ENCODE assay signal across 1 cellular context in genomic region chr10:119207713-119208552, GRCh38.
A peak's percentile ranks its signal among the peaks of the same experiment; 100 is the strongest.
TF ChIP-seq lines count a peak whose summit lies in the region.

No MANE protein-coding gene starts in this region.

TF ChIP-seq in HepG2, 621 proteins besides CTCF, POLR2A, EP300 and RAD21 (continues in another document):
- TF ChIP-seq ZNF24 (IDR thresholded peaks at IDR 0.05) (no peak), MTA1 (CRISPR knock-in tag; IDR thresholded peaks at IDR 0.05; ENCODE audit: borderline replicate concordance) (peak; percentile 36; the same call in 1 of the 2 replicates), SPEN (CRISPR knock-in tag; IDR thresholded peaks at IDR 0.05; ENCODE audit: low read depth) (0 out of 2 replicates have a peak, but pooled peaks have one; percentile 38), ZNF724P (CRISPR knock-in tag; IDR thresholded peaks at IDR 0.05; ENCODE audit: borderline replicate concordance) (no peak), MIER2 (CRISPR knock-in tag; IDR thresholded peaks at IDR 0.05) (no peak), ZNF468 (CRISPR knock-in tag; IDR thresholded peaks at IDR 0.05) (no peak), MED13 (CRISPR knock-in tag; IDR thresholded peaks at IDR 0.05) (no peak), AFF4 (CRISPR knock-in tag; IDR thresholded peaks at IDR 0.05) (no peak), ZNF530 (CRISPR knock-in tag; IDR thresholded peaks at IDR 0.05; ENCODE audit: low read depth) (no peak), TCF7L2 (IDR thresholded peaks at IDR 0.05; ENCODE audit: low read depth, low read length) (no peak), NR2F2 (IDR thresholded peaks at IDR 0.05; ENCODE audit: borderline replicate concordance, low read depth) (no peak), PREB (CRISPR knock-in tag; IDR thresholded peaks at IDR 0.05) (no peak), RBFOX2 (IDR thresholded peaks at IDR 0.05; ENCODE audit: low read depth, low read length) (no peak), CENPX (CRISPR knock-in tag; IDR thresholded peaks at IDR 0.05) (no peak), HOXD1 (CRISPR knock-in tag; IDR thresholded peaks at IDR 0.05) (no peak), CREB3 (CRISPR knock-in tag; IDR thresholded peaks at IDR 0.05) (no peak), FOSL2 (CRISPR knock-in tag; IDR thresholded peaks at IDR 0.05) (no peak), ZNF350 (CRISPR knock-in tag; IDR thresholded peaks at IDR 0.05; ENCODE audit: borderline replicate concordance, low read depth) (no peak), SIN3A (IDR thresholded peaks at IDR 0.05; ENCODE audit: borderline replicate concordance, low read depth, low read length) (peak; percentile 36; the same call in 1 of the 2 replicates), ZNF460 (CRISPR knock-in tag; IDR thresholded peaks at IDR 0.05; ENCODE audit: borderline replicate concordance) (no peak), ZNF720 (CRISPR knock-in tag; IDR thresholded peaks at IDR 0.05) (no peak), ZFYVE20 (CRISPR knock-in tag; IDR thresholded peaks at IDR 0.05; ENCODE audit: borderline replicate concordance, low read depth) (no peak), ZNF784 (CRISPR knock-in tag; IDR thresholded peaks at IDR 0.05; ENCODE audit: borderline replicate concordance) (no peak), GATAD1 (CRISPR knock-in tag; IDR thresholded peaks at IDR 0.05) (no peak), DMAP1 (CRISPR knock-in tag; IDR thresholded peaks at IDR 0.05) (no peak), ZNF574 (CRISPR knock-in tag; IDR thresholded peaks at IDR 0.05) (no peak; the same call in 1 of the 2 replicates), KDM1A (CRISPR knock-in tag; IDR thresholded peaks at IDR 0.05) (no peak), KLF13 (CRISPR knock-in tag; IDR thresholded peaks at IDR 0.05) (no peak), GTF2F1 (IDR thresholded peaks at IDR 0.05; ENCODE audit: low read length) (no peak), SP2 (CRISPR knock-in tag; IDR thresholded peaks at IDR 0.05) (no peak), ZBTB33 (CRISPR knock-in tag; IDR thresholded peaks at IDR 0.05) (no peak), TARDBP (CRISPR knock-in tag; IDR thresholded peaks at IDR 0.05) (peak; percentile 52; the same call in 1 of the 2 replicates), CENPT (CRISPR knock-in tag; IDR thresholded peaks at IDR 0.05; ENCODE audit: low read depth) (no peak), SRSF9 (IDR thresholded peaks at IDR 0.05; ENCODE audit: borderline replicate concordance, insufficient read depth, low read depth, low read length, poor library complexity, severe bottlenecking) (no peak)
- TF ChIP-seq, protein P1, sequence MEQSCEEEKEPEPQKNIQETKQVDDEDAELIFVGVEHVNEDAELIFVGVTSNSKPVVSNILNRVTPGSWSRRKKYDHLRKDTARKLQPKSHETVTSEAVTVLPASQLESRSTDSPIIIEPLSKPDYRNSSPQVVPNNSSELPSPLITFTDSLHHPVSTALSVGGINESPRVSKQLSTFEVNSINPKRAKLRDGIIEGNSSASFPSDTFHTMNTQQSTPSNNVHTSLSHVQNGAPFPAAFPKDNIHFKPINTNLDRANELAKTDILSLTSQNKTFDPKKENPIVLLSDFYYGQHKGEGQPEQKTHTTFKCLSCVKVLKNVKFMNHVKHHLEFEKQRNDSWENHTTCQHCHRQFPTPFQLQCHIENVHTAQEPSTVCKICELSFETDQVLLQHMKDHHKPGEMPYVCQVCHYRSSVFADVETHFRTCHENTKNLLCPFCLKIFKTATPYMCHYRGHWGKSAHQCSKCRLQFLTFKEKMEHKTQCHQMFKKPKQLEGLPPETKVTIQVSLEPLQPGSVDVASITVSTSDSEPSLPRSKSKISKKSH (CRISPR knock-in tag; IDR thresholded peaks at IDR 0.05; ENCODE audit: borderline replicate concordance) = no peak
- TF ChIP-seq, protein P2, sequence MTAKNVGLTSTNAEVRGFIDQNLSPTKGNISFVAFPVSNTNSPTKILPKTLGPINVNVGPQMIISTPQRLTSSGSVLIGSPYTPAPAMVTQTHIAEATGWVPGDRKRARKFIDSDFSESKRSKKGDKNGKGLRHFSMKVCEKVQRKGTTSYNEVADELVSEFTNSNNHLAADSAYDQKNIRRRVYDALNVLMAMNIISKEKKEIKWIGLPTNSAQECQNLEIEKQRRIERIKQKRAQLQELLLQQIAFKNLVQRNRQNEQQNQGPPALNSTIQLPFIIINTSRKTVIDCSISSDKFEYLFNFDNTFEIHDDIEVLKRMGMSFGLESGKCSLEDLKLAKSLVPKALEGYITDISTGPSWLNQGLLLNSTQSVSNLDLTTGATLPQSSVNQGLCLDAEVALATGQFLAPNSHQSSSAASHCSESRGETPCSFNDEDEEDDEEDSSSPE (CRISPR knock-in tag; IDR thresholded peaks at IDR 0.05) = no peak
- TF ChIP-seq, protein P3, sequence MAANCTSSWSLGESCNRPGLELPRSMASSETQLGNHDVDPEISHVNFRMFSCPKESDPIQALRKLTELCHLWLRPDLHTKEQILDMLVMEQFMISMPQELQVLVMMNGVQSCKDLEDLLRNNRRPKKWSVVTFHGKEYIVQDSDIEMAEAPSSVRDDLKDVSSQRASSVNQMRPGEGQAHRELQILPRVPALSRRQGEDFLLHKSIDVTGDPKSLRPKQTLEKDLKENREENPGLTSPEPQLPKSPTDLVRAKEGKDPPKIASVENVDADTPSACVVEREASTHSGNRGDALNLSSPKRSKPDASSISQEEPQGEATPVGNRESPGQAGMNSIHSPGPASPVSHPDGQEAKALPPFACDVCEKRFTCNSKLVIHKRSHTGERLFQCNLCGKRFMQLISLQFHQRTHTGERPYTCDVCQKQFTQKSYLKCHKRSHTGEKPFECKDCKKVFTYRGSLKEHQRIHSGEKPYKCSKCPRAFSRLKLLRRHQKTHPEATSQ (CRISPR knock-in tag; IDR thresholded peaks at IDR 0.05; ENCODE audit: borderline replicate concordance) = 0 out of 2 replicates have a peak, but pooled peaks have one; percentile 33
- TF ChIP-seq, protein P4, sequence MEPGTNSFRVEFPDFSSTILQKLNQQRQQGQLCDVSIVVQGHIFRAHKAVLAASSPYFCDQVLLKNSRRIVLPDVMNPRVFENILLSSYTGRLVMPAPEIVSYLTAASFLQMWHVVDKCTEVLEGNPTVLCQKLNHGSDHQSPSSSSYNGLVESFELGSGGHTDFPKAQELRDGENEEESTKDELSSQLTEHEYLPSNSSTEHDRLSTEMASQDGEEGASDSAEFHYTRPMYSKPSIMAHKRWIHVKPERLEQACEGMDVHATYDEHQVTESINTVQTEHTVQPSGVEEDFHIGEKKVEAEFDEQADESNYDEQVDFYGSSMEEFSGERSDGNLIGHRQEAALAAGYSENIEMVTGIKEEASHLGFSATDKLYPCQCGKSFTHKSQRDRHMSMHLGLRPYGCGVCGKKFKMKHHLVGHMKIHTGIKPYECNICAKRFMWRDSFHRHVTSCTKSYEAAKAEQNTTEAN (CRISPR knock-in tag; conservative IDR thresholded peaks at IDR 0.05) = no peak
- TF ChIP-seq, protein P5, sequence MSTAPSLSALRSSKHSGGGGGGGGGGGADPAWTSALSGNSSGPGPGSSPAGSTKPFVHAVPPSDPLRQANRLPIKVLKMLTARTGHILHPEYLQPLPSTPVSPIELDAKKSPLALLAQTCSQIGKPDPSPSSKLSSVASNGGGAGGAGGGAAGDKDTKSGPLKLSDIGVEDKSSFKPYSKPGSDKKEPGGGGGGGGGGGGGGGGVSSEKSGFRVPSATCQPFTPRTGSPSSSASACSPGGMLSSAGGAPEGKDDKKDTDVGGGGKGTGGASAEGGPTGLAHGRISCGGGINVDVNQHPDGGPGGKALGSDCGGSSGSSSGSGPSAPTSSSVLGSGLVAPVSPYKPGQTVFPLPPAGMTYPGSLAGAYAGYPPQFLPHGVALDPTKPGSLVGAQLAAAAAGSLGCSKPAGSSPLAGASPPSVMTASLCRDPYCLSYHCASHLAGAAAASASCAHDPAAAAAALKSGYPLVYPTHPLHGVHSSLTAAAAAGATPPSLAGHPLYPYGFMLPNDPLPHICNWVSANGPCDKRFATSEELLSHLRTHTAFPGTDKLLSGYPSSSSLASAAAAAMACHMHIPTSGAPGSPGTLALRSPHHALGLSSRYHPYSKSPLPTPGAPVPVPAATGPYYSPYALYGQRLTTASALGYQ (CRISPR knock-in tag; IDR thresholded peaks at IDR 0.05) = no peak
- TF ChIP-seq, protein P6, sequence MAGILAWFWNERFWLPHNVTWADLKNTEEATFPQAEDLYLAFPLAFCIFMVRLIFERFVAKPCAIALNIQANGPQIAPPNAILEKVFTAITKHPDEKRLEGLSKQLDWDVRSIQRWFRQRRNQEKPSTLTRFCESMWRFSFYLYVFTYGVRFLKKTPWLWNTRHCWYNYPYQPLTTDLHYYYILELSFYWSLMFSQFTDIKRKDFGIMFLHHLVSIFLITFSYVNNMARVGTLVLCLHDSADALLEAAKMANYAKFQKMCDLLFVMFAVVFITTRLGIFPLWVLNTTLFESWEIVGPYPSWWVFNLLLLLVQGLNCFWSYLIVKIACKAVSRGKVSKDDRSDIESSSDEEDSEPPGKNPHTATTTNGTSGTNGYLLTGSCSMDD (CRISPR knock-in tag; IDR thresholded peaks at IDR 0.05) = no peak
